9 cellular contexts compared by ENCODE assay signal in the genomic region with DNA sequence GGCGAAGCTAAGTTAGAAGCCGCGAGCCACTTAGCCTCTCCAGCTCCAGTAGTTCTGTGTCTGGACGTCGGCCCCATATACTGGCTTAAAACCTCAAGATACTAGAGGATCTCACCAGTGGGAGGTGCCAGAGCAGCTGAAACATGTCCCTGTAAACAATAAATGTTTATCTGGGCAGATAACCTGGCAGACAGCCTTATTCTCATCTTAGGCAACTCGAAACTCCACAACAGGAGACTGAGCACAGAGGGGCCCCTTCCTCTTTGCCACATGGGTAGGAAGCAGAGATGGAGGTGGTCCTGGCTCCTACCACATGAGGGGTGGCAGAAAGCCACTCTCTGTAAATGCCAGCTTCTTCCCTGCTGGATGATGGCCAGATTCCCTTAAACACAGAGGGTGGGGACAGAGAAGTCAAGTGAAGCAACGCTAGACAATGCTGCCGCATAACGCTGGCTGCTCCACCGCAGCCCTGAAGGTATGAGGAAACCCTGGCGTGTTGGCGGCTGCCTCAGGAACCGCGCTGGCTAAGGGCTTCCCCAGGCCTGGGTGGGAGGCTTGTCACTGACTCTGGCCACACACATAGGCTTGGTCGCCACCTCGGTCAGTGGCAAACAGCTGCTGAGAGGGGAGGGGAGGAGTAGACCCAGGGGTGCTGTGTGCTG.
A peak's percentile ranks its signal among the peaks of the same experiment; 100 is the strongest.
DNase-seq lines count a peak whose midpoint lies in the region; ATAC-seq, FAIRE-seq and TF ChIP-seq lines count a peak whose summit lies in the region.
"Had no signal": no experiment of that assay in that cellular context is flagged by ENCODE, and none has a peak within 500 bp of the region (broad histone marks: within the 10 kb centered on the region; RNA-seq: fewer than 3 reads in every experiment).

No MANE protein-coding gene starts in this region.

- H3K4me1 ChIP-seq in NT2/D1 (ENCODE audit: insufficient read depth, insufficient read length) (peaks cover 18% of the 10 kb centered on the region), mucosa of rectum (ENCODE audit: control insufficient read depth in 2 of 2, insufficient read depth in 2 of 2, low read length in 2 of 2) (peaks cover 26 to 29% of the 10 kb centered on the region in 2 donors), small intestine (ENCODE audit: control insufficient read depth in 2 of 2, insufficient read depth in 1 of 2, low read depth in 1 of 2, low read length in 1 of 2) (peaks cover 3 to 20% of the 10 kb centered on the region in 2 donors)

- H3K27me3 ChIP-seq in NT2/D1 (ENCODE audit: insufficient read depth, insufficient read length) (no peaks in the 10 kb centered on the region), mucosa of rectum (ENCODE audit: control insufficient read depth in 2 of 2, insufficient read depth in 2 of 2, low read length in 2 of 2) (no peaks in the 10 kb centered on the region), small intestine (ENCODE audit: control insufficient read depth in 2 of 2, insufficient read depth in 2 of 2, low read length in 2 of 2) (no peaks in the 10 kb centered on the region)

- peak; percentile 31 for TF ChIP-seq CTCF in GM13977 (IDR thresholded peaks at IDR 0.05; ENCODE audit: extremely low read depth, insufficient read depth, missing control alignments)
- TF ChIP-seq CTCF in epithelial cell of esophagus (IDR thresholded peaks at IDR 0.05; ENCODE audit: insufficient read depth, low read depth, low read length, missing control alignments) = peak; percentile 35

- in situ Hi-C loops in GM13977 (cut with MboI; ENCODE audit: low pct_unique_long_range_greater_than_20kb, low sequenced_read_pairs, unreplicated experiment) = no loop called here

- H3K9ac ChIP-seq in NT2/D1 (ENCODE audit: insufficient read length, low read depth) = peak overlapping the region; percentile 38
- peak overlapping the region; percentile 2 to 60 for H3K9ac ChIP-seq in mucosa of rectum (ENCODE audit: low read depth in 1 of 2, low read length in 2 of 2)
- H3K9ac ChIP-seq: KMS-11 had no signal

- H3K36me3 ChIP-seq in NT2/D1 (ENCODE audit: insufficient read depth, insufficient read length, low read length) = no peaks in the 10 kb centered on the region
- peaks cover 0 to 1% of the 10 kb centered on the region in 2 donors for H3K36me3 ChIP-seq in mucosa of rectum (ENCODE audit: control insufficient read depth in 2 of 2, insufficient read depth in 2 of 2, low read length in 2 of 2)
- H3K36me3 ChIP-seq in small intestine (ENCODE audit: control insufficient read depth in 2 of 2, insufficient read depth in 2 of 2, low read length in 2 of 2) = no peaks in the 10 kb centered on the region

- FAIRE-seq in small intestine (lab: Jason Lieb, UNC) = no peak

- DNase-seq in GM13977 (ENCODE audit: low spot score) (peak; percentile 67), NT2/D1 (ENCODE audit: low read depth, low spot score) (no peak), epithelial cell of esophagus (ENCODE audit: low read depth) (peak; percentile 81), small intestine (no peak), NCI-H1105 treated with DMSO at 0.1 percent for 48 hours (lab: John Stamatoyannopoulos, UW) (no peak), activated T-cell treated with anti-CD3 and anti-CD28 coated beads for 4 hours (no peak)

- H3K27ac ChIP-seq in mucosa of rectum (ENCODE audit: low read depth in 2 of 2, low read length in 2 of 2) (peak overlapping the region; percentile 79 to 86), small intestine (ENCODE audit: low read depth in 1 of 2, low read length in 1 of 2) (peak overlapping the region in 1 of 2 donors; percentile 93)
- H3K27ac ChIP-seq: KMS-11 had no signal

- no peak for ATAC-seq in GM21515 (IDR thresholded peaks at IDR 0.05; ENCODE audit: unreplicated experiment)

- H3K9me3 ChIP-seq in NT2/D1 (ENCODE audit: insufficient read depth, low read length) = no peaks in the 10 kb centered on the region
- no peaks in the 10 kb centered on the region for H3K9me3 ChIP-seq in mucosa of rectum (ENCODE audit: control insufficient read depth in 2 of 2, low read length in 2 of 2)
- no peaks in the 10 kb centered on the region for H3K9me3 ChIP-seq in small intestine (ENCODE audit: control insufficient read depth, low read depth)

- 49 to 77% (median 67%) methylated on average over 16 of the region's 16 CpGs for WGBS in small intestine, 3 donors

- H3K4me3 ChIP-seq in NT2/D1 (ENCODE audit: insufficient read length, low read depth) (no peak overlapping the region), epithelial cell of esophagus (ENCODE audit: low read length) (no peak overlapping the region), mucosa of rectum (ENCODE audit: low read length in 2 of 2) (peak overlapping the region; percentile 5 to 50), small intestine (ENCODE audit: low read depth in 1 of 2, low read length in 2 of 2) (no peak overlapping the region)

Comparison
In these comparisons a context has a peak if more than half of its experiments do, and no peak if none do; other contexts are left out.
1. DNase-seq: peak in GM13977 (single experiment) and epithelial cell of esophagus (single experiment); none in NT2/D1 (single experiment), small intestine (single experiment), NCI-H1105 treated with DMSO at 0.1 percent for 48 hours (single experiment) and activated T-cell treated with anti-CD3 and anti-CD28 coated beads for 4 hours (single experiment).
2. H3K4me3 ChIP-seq: peak in mucosa of rectum (2 of 2); none in NT2/D1 (single experiment), epithelial cell of esophagus (single experiment) and small intestine (0 of 2).